Comparison of ENCODE assay signal across 22 cellular contexts in the genomic region with DNA sequence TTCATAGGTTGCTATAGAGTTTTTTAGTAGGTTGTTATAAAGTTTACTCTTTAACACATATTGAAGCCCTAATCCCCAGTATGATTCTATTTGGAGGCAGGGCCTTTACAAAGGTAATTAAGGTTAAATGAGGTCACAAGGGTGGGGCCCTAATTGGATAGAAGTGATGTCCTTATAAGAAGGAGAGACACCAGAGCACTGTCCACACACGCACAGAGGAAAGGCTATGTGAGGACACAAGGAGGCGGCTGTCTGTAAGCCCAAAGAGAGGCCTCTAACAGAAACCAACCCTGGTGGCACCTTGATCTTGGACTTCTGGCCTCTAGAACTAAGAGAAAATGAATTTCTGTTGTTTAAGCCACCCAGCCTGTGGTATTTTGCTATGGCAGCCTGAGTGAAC.
A peak's percentile ranks its signal among the peaks of the same experiment; 100 is the strongest.
DNase-seq lines count a peak whose midpoint lies in the region; ATAC-seq and TF ChIP-seq lines count a peak whose summit lies in the region.
"Had no signal": no experiment of that assay in that cellular context is flagged by ENCODE, and none has a peak within 500 bp of the region (broad histone marks: within the 10 kb centered on the region; RNA-seq: fewer than 3 reads in every experiment).

No MANE protein-coding gene starts in this region.

- no peak overlapping the region for H3K27ac ChIP-seq in spleen

- 91 to 99% (median 93%) methylated on average over 2 of the region's 2 CpGs for WGBS in spleen, 5 donors

- H3K27ac Mint-ChIP-seq in activated T-cell treated with anti-CD3 and anti-CD28 coated beads, Interleukin-2, amount 50 U/mL, for 24 hours, result peak overlapping the region; percentile 70
- peak overlapping the region; percentile 76 for H3K27ac Mint-ChIP-seq in stimulated activated naive B cell treated with anti-CD40 and anti-IgM and Interleukin-4, amounts not matched to agents 10 μg/mL and 1 μg/mL and 100 μg/mL, for 72 hours
- H3K27ac Mint-ChIP-seq: GM23338 had no signal

- no peak for TF ChIP-seq POLR2A in spleen (IDR thresholded peaks at IDR 0.05)

- H3K9me3 ChIP-seq in spleen, result no peaks in the 10 kb centered on the region
- H3K9me3 ChIP-seq: BE2C had no signal

- H3K27me3 Mint-ChIP-seq in activated T-cell treated with anti-CD3 and anti-CD28 coated beads, Interleukin-2, amount 50 U/mL, for 24 hours, result no peaks in the 10 kb centered on the region
- H3K27me3 Mint-ChIP-seq in activated T-cell treated with anti-CD3 and anti-CD28 coated beads, Interleukin-2, amount 50 U/mL, for 4 hours (ENCODE audit: low read depth), result no peaks in the 10 kb centered on the region
- H3K27me3 Mint-ChIP-seq in stimulated activated naive B cell treated with anti-CD40 and anti-IgM and Interleukin-4, amounts not matched to agents 10 μg/mL and 1 μg/mL and 100 μg/mL, for 72 hours, result no peaks in the 10 kb centered on the region
- H3K27me3 Mint-ChIP-seq: CD4-positive, alpha-beta memory T cell had no signal

- peaks cover 36% of the 10 kb centered on the region for H3K36me3 Mint-ChIP-seq in activated T-cell treated with anti-CD3 and anti-CD28 coated beads, Interleukin-2, amount 50 U/mL, for 24 hours (ENCODE audit: low read depth)
- peaks cover 62% of the 10 kb centered on the region for H3K36me3 Mint-ChIP-seq in activated T-cell treated with anti-CD3 and anti-CD28 coated beads, Interleukin-2, amount 50 U/mL, for 4 hours (ENCODE audit: insufficient read depth)
- peaks cover 57 to 80% of the 10 kb centered on the region in 2 donors for H3K36me3 Mint-ChIP-seq in stimulated activated naive B cell treated with anti-CD40 and anti-IgM and Interleukin-4, amounts not matched to agents 10 μg/mL and 1 μg/mL and 100 μg/mL, for 72 hours

- peaks cover 0 to 10% (median 0%) of the 10 kb centered on the region in 6 donors for H3K36me3 ChIP-seq in spleen
- H3K36me3 ChIP-seq: BE2C had no signal

- H3K4me3 Mint-ChIP-seq in activated T-cell treated with anti-CD3 and anti-CD28 coated beads, Interleukin-2, amount 50 U/mL, for 24 hours, result no peak overlapping the region
- no peak overlapping the region for H3K4me3 Mint-ChIP-seq in activated T-cell treated with anti-CD3 and anti-CD28 coated beads, Interleukin-2, amount 50 U/mL, for 4 hours
- no peak overlapping the region for H3K4me3 Mint-ChIP-seq in stimulated activated naive B cell treated with anti-CD40 and anti-IgM and Interleukin-4, amounts not matched to agents 10 μg/mL and 1 μg/mL and 100 μg/mL, for 72 hours
- H3K4me3 Mint-ChIP-seq: CD4-positive, alpha-beta memory T cell; GM23338 had no signal

- H3K4me3 ChIP-seq in spleen, result no peak overlapping the region
- H3K4me3 ChIP-seq: GM23338 had no signal

- no peak for TF ChIP-seq CTCF in spleen (IDR thresholded peaks at IDR 0.05 in 8 of 11, conservative IDR thresholded peaks at IDR 0.05 in 3 of 11)

- intact Hi-C loops in spleen (cut with DNase I; ENCODE audit: low total_unique reads), result no loop called here

- no peak for DNase-seq in activated T-cell treated with anti-CD3 and anti-CD28 coated beads, Interleukin-2, amount 50 U/mL, for 24 hours
- no peak for DNase-seq in activated T-cell treated with anti-CD3 and anti-CD28 coated beads, Interleukin-2, amount 50 U/mL, for 4 hours
- DNase-seq in NCI-H82 (lab: John Stamatoyannopoulos, UW) (peak; percentile 88), spleen (no peak), SHP77 (lab: John Stamatoyannopoulos, UW) (no peak)
- DNase-seq in stimulated activated naive B cell treated with anti-CD40 and anti-IgM and Interleukin-4, amounts not matched to agents 10 μg/mL and 1 μg/mL and 100 μg/mL, for 72 hours, result no peak
- DNase-seq: BE2C; Calu3; CD4-positive, alpha-beta memory T cell; GF-D8; HCEC 1CT; IMR-90; NCI-H1417 treated with DMSO at 0.1 percent for 48 hours; NCI-H187 treated with DMSO at 0.1 percent for 48 hours; NCI-H2171 treated with DMSO at 0.1 percent for 48 hours; NCI-H446; NCI-H69; NK-92 treated with Interleukin-12 subunit alpha and Interleukin-12 subunit beta, amount 100 ng/mL, for 24 hours had no signal

- H3K4me1 Mint-ChIP-seq in activated T-cell treated with anti-CD3 and anti-CD28 coated beads, Interleukin-2, amount 50 U/mL, for 24 hours (ENCODE audit: low read depth), result peaks cover 93% of the 10 kb centered on the region
- peaks cover 68% of the 10 kb centered on the region for H3K4me1 Mint-ChIP-seq in activated T-cell treated with anti-CD3 and anti-CD28 coated beads, Interleukin-2, amount 50 U/mL, for 4 hours (ENCODE audit: low read depth)
- H3K4me1 Mint-ChIP-seq in stimulated activated naive B cell treated with anti-CD40 and anti-IgM and Interleukin-4, amounts not matched to agents 10 μg/mL and 1 μg/mL and 100 μg/mL, for 72 hours, result peaks cover 58 to 87% of the 10 kb centered on the region in 2 donors

- H3K27me3 ChIP-seq in spleen (replicated peaks in 1 of 7), result no peaks in the 10 kb centered on the region
- H3K27me3 ChIP-seq: BE2C had no signal

- H3K4me1 ChIP-seq in spleen, result peaks cover 0 to 7% (median 0%) of the 10 kb centered on the region in 6 donors
- H3K4me1 ChIP-seq: BE2C had no signal

- ATAC-seq in activated T-cell treated with anti-CD3 and anti-CD28 coated beads, Interleukin-2, amount 50 U/mL, for 4 hours, result no peak
- ATAC-seq in esophagus mucosa (peak; percentile 48), GM19035 (IDR thresholded peaks at IDR 0.05; ENCODE audit: unreplicated experiment) (no peak)
- no peak for ATAC-seq in stimulated activated naive B cell treated with anti-CD40 and anti-IgM and Interleukin-4, amounts not matched to agents 10 μg/mL and 1 μg/mL and 100 μg/mL, for 72 hours (replicated peaks)
- ATAC-seq: GM23338, Right ventricle myocardium inferior had no signal

- peaks cover 2% of the 10 kb centered on the region for H3K9me3 Mint-ChIP-seq in activated T-cell treated with anti-CD3 and anti-CD28 coated beads, Interleukin-2, amount 50 U/mL, for 24 hours
- H3K9me3 Mint-ChIP-seq in activated T-cell treated with anti-CD3 and anti-CD28 coated beads, Interleukin-2, amount 50 U/mL, for 4 hours, result no peaks in the 10 kb centered on the region
- no peaks in the 10 kb centered on the region for H3K9me3 Mint-ChIP-seq in stimulated activated naive B cell treated with anti-CD40 and anti-IgM and Interleukin-4, amounts not matched to agents 10 μg/mL and 1 μg/mL and 100 μg/mL, for 72 hours
- H3K9me3 Mint-ChIP-seq: CD4-positive, alpha-beta memory T cell; GM23338 had no signal
